16 cellular contexts compared by ENCODE assay signal in genomic region chrX:34624416-34624815, GRCh38. TPM values are rescaled to one million over a fixed set of nuclear protein-coding genes. Genes with fewer than 3 reads are reported as not detected.
DNase-seq lines count a peak whose midpoint lies in the region; ATAC-seq and TF ChIP-seq lines count a peak whose summit lies in the region.
"Had no signal": no experiment of that assay in that cellular context is flagged by ENCODE, and none has a peak within 500 bp of the region (broad histone marks: within the 10 kb centered on the region; RNA-seq: fewer than 3 reads in every experiment).

No MANE protein-coding gene starts in this region.

- dilution Hi-C loops in IMR-90 (cut with HindIII; ENCODE audit: low sequenced_read_pairs, unreplicated experiment), result no loop called here

- POLR2A ChIA-PET in IMR-90 (lab: Charles Lee; ENCODE audit: unreplicated experiment), result no interaction called here
- POLR2A ChIA-PET in SK-N-SH (lab: Yijun Ruan, JAX), result no interaction called here

- H3F3A ChIP-seq in SK-N-SH (replicated peaks; ENCODE audit: insufficient read depth), result no peaks in the 10 kb centered on the region

- no peak overlapping the region for H3K4ac ChIP-seq in IMR-90 (ENCODE audit: low read depth, low read length)

- no peak overlapping the region for H2BK120ac ChIP-seq in IMR-90 (ENCODE audit: low read depth, low read length)

- H3K4me1 ChIP-seq in IMR-90 (ENCODE audit: control insufficient read depth, insufficient read depth, low read length), result no peaks in the 10 kb centered on the region
- H3K4me1 ChIP-seq in heart right ventricle, result peaks cover 0 to 32% (median 0%) of the 10 kb centered on the region in 9 donors
- no peaks in the 10 kb centered on the region for H3K4me1 ChIP-seq in aorta (ENCODE audit: control insufficient read depth in 1 of 2, insufficient read depth in 2 of 2, low read length in 2 of 2)
- no peaks in the 10 kb centered on the region; a peak in 1 of 4 replicates for H3K4me1 ChIP-seq in SK-N-SH (ENCODE audit: control insufficient read depth in 1 of 2, insufficient read depth in 2 of 2, low read depth in 1 of 2, low read length in 1 of 2)
- H3K4me1 ChIP-seq: SJSA1 had no signal

- TF ChIP-seq RAD21 in IMR-90 (IDR thresholded peaks at IDR 0.05; ENCODE audit: low read length) (no peak), SK-N-SH (IDR thresholded peaks at IDR 0.05; ENCODE audit: low read length) (no peak)

- no peak for TF ChIP-seq EP300 in SK-N-SH (IDR thresholded peaks at IDR 0.05; ENCODE audit: borderline replicate concordance in 1 of 2, low read depth in 1 of 2, low read length in 1 of 2)

- no peak overlapping the region for H4K8ac ChIP-seq in IMR-90 (ENCODE audit: low read depth in 2 of 2, low read length in 2 of 2)

- no peak overlapping the region for H2AK5ac ChIP-seq in IMR-90 (ENCODE audit: low read depth, low read length)

- DNase-seq in IMR-90 (peak; percentile 15), astrocyte of the spinal cord (ENCODE audit: low read depth, low spot score) (peak; percentile 58), heart right ventricle (no peak), aorta (no peak), SK-N-SH (no peak), NCI-H2029 treated with DMSO at 0.1 percent for 48 hours (lab: John Stamatoyannopoulos, UW) (no peak), NCI-H446 (lab: John Stamatoyannopoulos, UW) (no peak)
- DNase-seq: CD4-positive, alpha-beta memory T cell; HCEC 1CT; NCI-H1105; NCI-H187; OCI-M1 had no signal

- H3K9ac ChIP-seq in IMR-90 (ENCODE audit: low read depth, low read length) (no peak overlapping the region), SK-N-SH (no peak overlapping the region)

- no peaks in the 10 kb centered on the region for H3K9me1 ChIP-seq in IMR-90 (ENCODE audit: insufficient read depth, low read length)

- H3K27ac ChIP-seq in IMR-90 (ENCODE audit: insufficient read depth, low read length) (no peak overlapping the region), heart right ventricle (no peak overlapping the region), aorta (ENCODE audit: low read depth in 1 of 2, low read length in 2 of 2) (no peak overlapping the region), SK-N-SH (ENCODE audit: low read depth in 2 of 2, low read length in 1 of 2) (no peak overlapping the region)
- H3K27ac ChIP-seq: RWPE1, SJSA1 had no signal

- no peak overlapping the region for H2AK9ac ChIP-seq in IMR-90 (replicated peaks; ENCODE audit: low read depth, low read length, poor library complexity)

- no peaks in the 10 kb centered on the region for H3K9me3 ChIP-seq in IMR-90 (ENCODE audit: control insufficient read depth, insufficient read depth, low read length)
- no peaks in the 10 kb centered on the region for H3K9me3 ChIP-seq in heart right ventricle
- no peaks in the 10 kb centered on the region for H3K9me3 ChIP-seq in aorta (ENCODE audit: control insufficient read depth, low read length)
- no peaks in the 10 kb centered on the region for H3K9me3 ChIP-seq in SK-N-SH
- H3K9me3 ChIP-seq: SJSA1 had no signal

- H2BK5ac ChIP-seq in IMR-90 (ENCODE audit: low read depth, low read length, poor library complexity, severe bottlenecking), result no peak overlapping the region

- H4K91ac ChIP-seq in IMR-90 (ENCODE audit: insufficient read depth, low read depth, low read length), result no peak overlapping the region

- H2BK20ac ChIP-seq in IMR-90 (ENCODE audit: low read depth, low read length), result no peak overlapping the region

- no peak overlapping the region for H3K18ac ChIP-seq in IMR-90 (ENCODE audit: low read depth, low read length)

- TF ChIP-seq CTCF in IMR-90 (conservative IDR thresholded peaks at IDR 0.05; ENCODE audit: low read depth, low read length), result no peak
- TF ChIP-seq CTCF in astrocyte of the spinal cord (IDR thresholded peaks at IDR 0.05; ENCODE audit: low read depth, low read length), result no peak
- TF ChIP-seq CTCF in heart right ventricle (IDR thresholded peaks at IDR 0.05), result no peak
- no peak for TF ChIP-seq CTCF in SK-N-SH (IDR thresholded peaks at IDR 0.05)

- no peaks in the 10 kb centered on the region; the same call in 1 of the 2 replicates for H3K36me3 ChIP-seq in IMR-90 (ENCODE audit: control insufficient read depth, insufficient read depth, low read length)
- H3K36me3 ChIP-seq in heart right ventricle, result peaks cover 0 to 2% (median 0%) of the 10 kb centered on the region in 9 donors
- H3K36me3 ChIP-seq in aorta (ENCODE audit: control insufficient read depth in 1 of 2, insufficient read depth in 2 of 2, low read length in 1 of 2), result no peaks in the 10 kb centered on the region
- no peaks in the 10 kb centered on the region for H3K36me3 ChIP-seq in SK-N-SH (replicated peaks in 1 of 2; ENCODE audit: control insufficient read depth in 1 of 2, insufficient read depth in 2 of 2, low read length in 1 of 2)
- H3K36me3 ChIP-seq: SJSA1 had no signal

- in situ Hi-C loops in IMR-90 (cut with MboI; ENCODE audit: low sequenced_read_pairs), result no loop called here
- in situ Hi-C loops in astrocyte of the spinal cord (cut with HindIII; ENCODE audit: low sequenced_read_pairs), result no loop called here

- ATAC-seq in IMR-90 (ENCODE audit: low read depth) (no peak), heart right ventricle (peak in 5 of 8 donors; percentile 44 to 63 (median 52)), aorta (ENCODE audit: low FRiP score) (peak; percentile 26)

- H3K4me2 ChIP-seq in IMR-90 (ENCODE audit: low read depth, low read length), result no peak overlapping the region
- H3K4me2 ChIP-seq in SK-N-SH, result no peak overlapping the region

- WGBS in IMR-90 (ENCODE audit: extremely low coverage in 2 of 2, insufficient read length in 1 of 2), 2 experiments, result no CpG with 5 or more reads among the region's 2 CpGs
- 53 to 58% methylated on average over 2 of the region's 2 CpGs for WGBS in heart right ventricle, 2 donors
- WGBS in aorta, 2 donors, result 7 to 20% methylated on average over 2 of the region's 2 CpGs
- WGBS in SK-N-SH (ENCODE audit: low lambda C conversion rate), result 0% methylated on average over 2 of the region's 2 CpGs

- H3K27me3 ChIP-seq in IMR-90 (ENCODE audit: control insufficient read depth, insufficient read depth, low read length), result no peaks in the 10 kb centered on the region
- H3K27me3 ChIP-seq in heart right ventricle, result peaks cover 0 to 4% (median 0%) of the 10 kb centered on the region in 7 donors
- H3K27me3 ChIP-seq in aorta (ENCODE audit: control insufficient read depth in 1 of 2, insufficient read depth in 2 of 2, low read length in 1 of 2), result no peaks in the 10 kb centered on the region
- no peaks in the 10 kb centered on the region; the same call in 1 of the 2 replicates for H3K27me3 ChIP-seq in SK-N-SH (ENCODE audit: insufficient read depth)
- H3K27me3 ChIP-seq: SJSA1 had no signal

- no peak overlapping the region for H3K56ac ChIP-seq in IMR-90 (ENCODE audit: extremely low read depth, insufficient read depth, low read length)

- no peak overlapping the region for H3K23ac ChIP-seq in IMR-90 (ENCODE audit: low read depth, low read length)

- no peak overlapping the region for H3K14ac ChIP-seq in IMR-90 (replicated peaks; ENCODE audit: low read depth, low read length)

- no peaks in the 10 kb centered on the region for H3K9me2 ChIP-seq in SK-N-SH

- H4K5ac ChIP-seq in IMR-90 (ENCODE audit: low read depth, low read length), result no peak overlapping the region

- no TSS peak for BruUV-seq in IMR-90 (replicated peaks; lab: Mats Ljungman, UMichigan)

- H4K20me1 ChIP-seq in IMR-90 (ENCODE audit: insufficient read depth, low read length) (no peaks in the 10 kb centered on the region), SK-N-SH (ENCODE audit: insufficient read depth) (no peaks in the 10 kb centered on the region)

- intact Hi-C loops in IMR-90 (cut with micrococcal nuclease) (no loop called here), heart right ventricle (cut with DNase I) (loop anchor here in 1 of 10 donors (5.0 kb wide), 1 partner anchor 1542 kb away; no protein-coding TSS in a partner anchor), aorta (cut with DNase I) (no loop called here)

- H2BK15ac ChIP-seq in IMR-90 (ENCODE audit: low read depth, low read length), result no peak overlapping the region

- no peak overlapping the region for H2AFZ ChIP-seq in IMR-90 (replicated peaks; ENCODE audit: low read length, poor library complexity)
- H2AFZ ChIP-seq in SK-N-SH (ENCODE audit: low read depth), result no peak overlapping the region

- H3K79me1 ChIP-seq in IMR-90 (ENCODE audit: low read depth in 1 of 2, low read length in 2 of 2), result 0 out of 4 replicates have a peak, but pooled peaks cover 0 to 3% of the 10 kb centered on the region in 2 experiments

- H3K79me2 ChIP-seq in SK-N-SH (ENCODE audit: insufficient read depth), result no peaks in the 10 kb centered on the region

- H3K4me3 ChIP-seq in IMR-90 (ENCODE audit: insufficient read depth, low read depth, low read length) (no peak overlapping the region), astrocyte of the spinal cord (ENCODE audit: low read depth, low read length) (no peak overlapping the region), heart right ventricle (no peak overlapping the region), aorta (ENCODE audit: low read length in 2 of 2) (no peak overlapping the region), SK-N-SH (ENCODE audit: low read depth in 2 of 2, low read length in 1 of 2) (no peak overlapping the region)
- H3K4me3 ChIP-seq: SJSA1 had no signal

- TF ChIP-seq POLR2A in IMR-90 (IDR thresholded peaks at IDR 0.05; ENCODE audit: low read depth, low read length), result no peak

- CTCF ChIA-PET in IMR-90 (lab: Yijun Ruan, JAX) (no interaction called here), SK-N-SH (lab: Yijun Ruan, JAX) (interaction anchor here (1.8 kb wide), 1 partner anchor 13 kb away, joined by 7 read pairs; no protein-coding TSS in a partner anchor)

TF ChIP-seq in IMR-90, 13 proteins besides CTCF, POLR2A, EP300 and RAD21 (continues in another document):
- TF ChIP-seq CHD1 (IDR thresholded peaks at IDR 0.05; ENCODE audit: low read depth, low read length) (no peak), CEBPB (IDR thresholded peaks at IDR 0.05; ENCODE audit: low read depth, low read length) (no peak), RCOR1 (IDR thresholded peaks at IDR 0.05; ENCODE audit: insufficient replicate concordance, low read length) (no peak), FOS (IDR thresholded peaks at IDR 0.05; ENCODE audit: low read depth, low read length) (no peak)

RNA-seq across cellular contexts. Expression of gene TMEM47, which starts 32.7 kb away (rescaled TPM):
- total RNA-seq in IMR-90 (2012; rRNA removed) (105 and 134 TPM in 2 replicates), heart right ventricle (10 to 100 TPM; 27.7 to 38.7 (median 32.2) TPM), aorta (100 to 1,000 TPM; 123 to 287 TPM)
- polyA plus RNA-seq in IMR-90 (2012; rRNA removed) (41.0 and 51.5 TPM in 2 replicates), heart right ventricle (10 to 100 TPM; 10.1 to 14.5 TPM), aorta (100 to 1,000 TPM; 109 to 118 TPM), SK-N-SH (2012; rRNA removed) (0.02 TPM in 2 replicates)
- 23.8 and 24.8 TPM in 2 replicates for polyA plus RNA-seq in IMR-90 (2012; cell fraction: cytosol; rRNA removed)
- 9.3 and 20.3 TPM in 2 replicates for polyA plus RNA-seq in IMR-90 (2012; cell fraction: nucleus; rRNA removed; ENCODE audit: low replicate concordance)
- polyA plus RNA-seq in SK-N-SH (2012; cell fraction: cytosol; rRNA removed), result 0.01 and 0.04 TPM in 2 replicates
- polyA plus RNA-seq in SK-N-SH (2012; cell fraction: nucleus; rRNA removed), result not detected in 2 replicates
- total RNA-seq: CD4-positive, alpha-beta memory T cell; HT-29 had no signal
- polyA plus RNA-seq: CD4-positive, alpha-beta memory T cell; IgD-negative memory B cell had no signal

Comparison
In these comparisons a context has a peak if more than half of its experiments do, and no peak if none do; other contexts are left out.
1. DNase-seq: peak in IMR-90 (single experiment) and astrocyte of the spinal cord (single experiment); none in heart right ventricle (0 of 2), aorta (0 of 2), SK-N-SH (single experiment), NCI-H2029 treated with DMSO at 0.1 percent for 48 hours (single experiment) and NCI-H446 (0 of 2).
2. RNA of gene TMEM47, which starts 32.7 kb away (polyA plus RNA-seq): 109 to 118 TPM in aorta, 9.3 to 51.5 TPM in IMR-90 and 10.1 to 14.5 TPM in heart right ventricle; 0.01 to 0.04 TPM in SK-N-SH; every median in the first group is over 4 times any median in the second.